ENCODE assay signal across 12 cellular contexts in genomic region chr18:70421471-70421870, GRCh38.
A peak's percentile ranks its signal among the peaks of the same experiment; 100 is the strongest.
DNase-seq lines count a peak whose midpoint lies in the region; ATAC-seq and TF ChIP-seq lines count a peak whose summit lies in the region.
"Had no signal": no experiment of that assay in that cellular context is flagged by ENCODE, and none has a peak within 500 bp of the region (broad histone marks: within the 10 kb centered on the region; RNA-seq: fewer than 3 reads in every experiment).

No MANE protein-coding gene starts in this region.

- H3K27me3 ChIP-seq in thoracic aorta (replicated peaks; ENCODE audit: insufficient read depth) (no peaks in the 10 kb centered on the region), tibial nerve (no peaks in the 10 kb centered on the region)
- H3K27me3 ChIP-seq: SJCRH30 had no signal

- TF ChIP-seq CTCF in astrocyte of the spinal cord (IDR thresholded peaks at IDR 0.05; ENCODE audit: low read depth, low read length) (no peak), thoracic aorta (IDR thresholded peaks at IDR 0.05) (no peak), tibial nerve (IDR thresholded peaks at IDR 0.05) (no peak)

- H3K27ac ChIP-seq in thoracic aorta (peak overlapping the region; percentile 9 to 52), tibial nerve (peak overlapping the region in 2 of 4 donors; percentile 38 to 63)
- H3K27ac ChIP-seq: SJCRH30 had no signal

- no peak for TF ChIP-seq POLR2A in tibial nerve (IDR thresholded peaks at IDR 0.05)

- H3K4me3 ChIP-seq in astrocyte of the spinal cord (ENCODE audit: low read depth, low read length): no peak overlapping the region
- H3K4me3 ChIP-seq in thoracic aorta: no peak overlapping the region
- H3K4me3 ChIP-seq in tibial nerve: no peak overlapping the region
- H3K4me3 ChIP-seq: SJCRH30 had no signal

- 85 to 86% methylated on average over 5 of the region's 5 CpGs for WGBS in tibial nerve, 2 donors

- H3K36me3 ChIP-seq in thoracic aorta (no peaks in the 10 kb centered on the region), tibial nerve (no peaks in the 10 kb centered on the region)
- H3K36me3 ChIP-seq: SJCRH30 had no signal

- DNase-seq in astrocyte of the spinal cord (ENCODE audit: low read depth, low spot score) (peak; percentile 61), iris pigment epithelial cell (ENCODE audit: low read depth) (peak; percentile 71), thoracic aorta (ENCODE audit: low spot score) (no peak), tibial nerve (ENCODE audit: low spot score in 2 of 2) (no peak)
- DNase-seq: activated B cell treated with CpG ODN at 0.5 μM for 24 hours, NCI-H1417 treated with DMSO at 0.1 percent for 48 hours, NCI-H526 treated with DMSO at 0.1 percent for 48 hours, posterior cingulate gyrus had no signal

- TF ChIP-seq RAD21 in Ishikawa (IDR thresholded peaks at IDR 0.05; ENCODE audit: low read depth): no peak

- ATAC-seq in thoracic aorta (ENCODE audit: insufficient number of reproducible peaks, low FRiP score, low read depth) (no peak), GM19035 (IDR thresholded peaks at IDR 0.05; ENCODE audit: unreplicated experiment) (no peak), HG02852 (IDR thresholded peaks at IDR 0.05; ENCODE audit: unreplicated experiment) (no peak)

- TF ChIP-seq EP300 in Ishikawa (IDR thresholded peaks at IDR 0.05; ENCODE audit: borderline replicate concordance): peak; percentile 35; the same call in 1 of the 2 replicates
- no peak for TF ChIP-seq EP300 in tibial nerve (IDR thresholded peaks at IDR 0.05)

- in situ Hi-C loops in astrocyte of the spinal cord (cut with HindIII; ENCODE audit: low sequenced_read_pairs): no loop called here

- H3K4me1 ChIP-seq in thoracic aorta (ENCODE audit: control insufficient read depth in 1 of 2, low read depth in 2 of 2): peaks cover 19 to 20% of the 10 kb centered on the region in 2 donors
- peaks cover 0 to 32% (median 15%) of the 10 kb centered on the region in 4 donors for H3K4me1 ChIP-seq in tibial nerve

- H3K9me3 ChIP-seq in thoracic aorta (no peaks in the 10 kb centered on the region), tibial nerve (no peaks in the 10 kb centered on the region)
- H3K9me3 ChIP-seq: SJCRH30 had no signal

TF ChIP-seq in Ishikawa, 13 proteins besides CTCF, POLR2A, EP300 and RAD21:
- TF ChIP-seq EGR1 (IDR thresholded peaks at IDR 0.05) (no peak), FOXM1 (IDR thresholded peaks at IDR 0.05; ENCODE audit: borderline replicate concordance, low read depth) (no peak), ZBTB7A (IDR thresholded peaks at IDR 0.05; ENCODE audit: low read depth) (no peak)
- TF ChIP-seq, protein P1, sequence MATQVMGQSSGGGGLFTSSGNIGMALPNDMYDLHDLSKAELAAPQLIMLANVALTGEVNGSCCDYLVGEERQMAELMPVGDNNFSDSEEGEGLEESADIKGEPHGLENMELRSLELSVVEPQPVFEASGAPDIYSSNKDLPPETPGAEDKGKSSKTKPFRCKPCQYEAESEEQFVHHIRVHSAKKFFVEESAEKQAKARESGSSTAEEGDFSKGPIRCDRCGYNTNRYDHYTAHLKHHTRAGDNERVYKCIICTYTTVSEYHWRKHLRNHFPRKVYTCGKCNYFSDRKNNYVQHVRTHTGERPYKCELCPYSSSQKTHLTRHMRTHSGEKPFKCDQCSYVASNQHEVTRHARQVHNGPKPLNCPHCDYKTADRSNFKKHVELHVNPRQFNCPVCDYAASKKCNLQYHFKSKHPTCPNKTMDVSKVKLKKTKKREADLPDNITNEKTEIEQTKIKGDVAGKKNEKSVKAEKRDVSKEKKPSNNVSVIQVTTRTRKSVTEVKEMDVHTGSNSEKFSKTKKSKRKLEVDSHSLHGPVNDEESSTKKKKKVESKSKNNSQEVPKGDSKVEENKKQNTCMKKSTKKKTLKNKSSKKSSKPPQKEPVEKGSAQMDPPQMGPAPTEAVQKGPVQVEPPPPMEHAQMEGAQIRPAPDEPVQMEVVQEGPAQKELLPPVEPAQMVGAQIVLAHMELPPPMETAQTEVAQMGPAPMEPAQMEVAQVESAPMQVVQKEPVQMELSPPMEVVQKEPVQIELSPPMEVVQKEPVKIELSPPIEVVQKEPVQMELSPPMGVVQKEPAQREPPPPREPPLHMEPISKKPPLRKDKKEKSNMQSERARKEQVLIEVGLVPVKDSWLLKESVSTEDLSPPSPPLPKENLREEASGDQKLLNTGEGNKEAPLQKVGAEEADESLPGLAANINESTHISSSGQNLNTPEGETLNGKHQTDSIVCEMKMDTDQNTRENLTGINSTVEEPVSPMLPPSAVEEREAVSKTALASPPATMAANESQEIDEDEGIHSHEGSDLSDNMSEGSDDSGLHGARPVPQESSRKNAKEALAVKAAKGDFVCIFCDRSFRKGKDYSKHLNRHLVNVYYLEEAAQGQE (IDR thresholded peaks at IDR 0.05; ENCODE audit: low read depth): no peak

Comparison
In these comparisons a context has a peak if more than half of its experiments do, and no peak if none do; other contexts are left out.
1. DNase-seq: peak in astrocyte of the spinal cord (single experiment) and iris pigment epithelial cell (single experiment); none in thoracic aorta (single experiment) and tibial nerve (0 of 2).